ENCODE assay signal across 22 cellular contexts in genomic region chr15:87609909-87610308, GRCh38.
DNase-seq lines count a peak whose midpoint lies in the region; ATAC-seq and TF ChIP-seq lines count a peak whose summit lies in the region.
"Had no signal": no experiment of that assay in that cellular context is flagged by ENCODE, and none has a peak within 500 bp of the region (broad histone marks: within the 10 kb centered on the region; RNA-seq: fewer than 3 reads in every experiment).

No MANE protein-coding gene starts in this region.

- DNase-seq in SK-N-SH (no peak), brain microvascular endothelial cell (no peak), right atrium auricular region (ENCODE audit: low spot score) (no peak), aorta (no peak), H4 (ENCODE audit: low spot score) (no peak)
- no peak for DNase-seq in activated CD8-positive, alpha-beta memory T cell treated with anti-CD3 and anti-CD28 coated beads, Interleukin-2, amount 50 U/mL, for 4 hours
- DNase-seq: 8988T; activated CD4-positive, alpha-beta T cell treated with anti-CD3 and anti-CD28 coated beads for 4 hours; activated gamma-delta T cell treated with Interleukin-2 at 50 U/mL for 16 hours; cortex of kidney; DMS53; H9; Kasumi-1; NCI-H146; NCI-H2227 treated with DMSO at 0.1 percent for 48 hours; nephron progenitor cell; SIG-M5; stimulated activated CD4-positive, alpha-beta T cell treated with anti-CD3 and anti-CD28 coated beads, Interleukin-15, amount 100 ng/mL, for 24 hours; stimulated activated naive B cell treated with anti-CD40 and anti-IgM and Interleukin-4, amounts not matched to agents 10 μg/mL and 1 μg/mL and 100 μg/mL, for 72 hours had no signal

- 72% methylated on average over 4 of the region's 4 CpGs for WGBS in SK-N-SH (ENCODE audit: low lambda C conversion rate)
- WGBS in aorta, 2 donors = 11 to 17% methylated on average over 4 of the region's 4 CpGs

- no peak overlapping the region for H3K27ac ChIP-seq in SK-N-SH (ENCODE audit: low read depth in 2 of 2, low read length in 1 of 2)
- H3K27ac ChIP-seq in brain microvascular endothelial cell = peak overlapping the region; percentile 71
- peak overlapping the region; percentile 22 to 68 for H3K27ac ChIP-seq in right atrium auricular region
- H3K27ac ChIP-seq in aorta (ENCODE audit: low read depth in 1 of 2, low read length in 2 of 2) = peak overlapping the region; percentile 67 to 93

- H3K4me3 ChIP-seq in SK-N-SH (ENCODE audit: low read depth in 2 of 2, low read length in 1 of 2) = no peak overlapping the region
- no peak overlapping the region for H3K4me3 ChIP-seq in brain microvascular endothelial cell (ENCODE audit: low read depth, low read length)
- no peak overlapping the region for H3K4me3 ChIP-seq in right atrium auricular region
- H3K4me3 ChIP-seq in aorta (ENCODE audit: low read length in 2 of 2) = no peak overlapping the region
- H3K4me3 ChIP-seq: tibial nerve had no signal

- in situ Hi-C loops in brain microvascular endothelial cell (cut with HindIII; ENCODE audit: low pct_ligation_motif_present, low sequenced_read_pairs) = no loop called here

- POLR2A ChIA-PET in SK-N-SH (lab: Yijun Ruan, JAX) = no interaction called here

- peak; percentile 25; the same call in 2 of the 3 replicates for ATAC-seq in SK-N-SH treated with all-trans-retinoic acid at 6 μM for 48 hours
- peak; percentile 54 for ATAC-seq in aorta (ENCODE audit: low FRiP score)
- ATAC-seq in GM19328 (IDR thresholded peaks at IDR 0.05; ENCODE audit: unreplicated experiment) = no peak
- ATAC-seq: stimulated activated naive B cell treated with anti-CD40 and anti-IgM and Interleukin-4, amounts not matched to agents 10 μg/mL and 1 μg/mL and 100 μg/mL, for 72 hours had no signal

- H3K27me3 ChIP-seq in SK-N-SH (ENCODE audit: insufficient read depth) (no peaks in the 10 kb centered on the region), brain microvascular endothelial cell (replicated peaks) (no peaks in the 10 kb centered on the region), right atrium auricular region (no peaks in the 10 kb centered on the region), aorta (ENCODE audit: control insufficient read depth in 1 of 2, insufficient read depth in 2 of 2, low read length in 1 of 2) (no peaks in the 10 kb centered on the region)
- H3K27me3 ChIP-seq: tibial nerve had no signal

- H4K20me1 ChIP-seq in SK-N-SH (ENCODE audit: insufficient read depth) = no peaks in the 10 kb centered on the region

- no peak for TF ChIP-seq RAD21 in SK-N-SH (IDR thresholded peaks at IDR 0.05; ENCODE audit: low read length)

- no peaks in the 10 kb centered on the region for H3K9me2 ChIP-seq in SK-N-SH

- TF ChIP-seq CTCF in SK-N-SH (IDR thresholded peaks at IDR 0.05) = no peak
- no peak for TF ChIP-seq CTCF in brain microvascular endothelial cell (IDR thresholded peaks at IDR 0.05; ENCODE audit: low read depth, low read length, missing control alignments)
- no peak for TF ChIP-seq CTCF in right atrium auricular region (IDR thresholded peaks at IDR 0.05)

- CTCF ChIA-PET in SK-N-SH (lab: Yijun Ruan, JAX) = no interaction called here

- TF ChIP-seq EP300 in SK-N-SH (IDR thresholded peaks at IDR 0.05; ENCODE audit: borderline replicate concordance in 1 of 2, low read depth in 1 of 2, low read length in 1 of 2) = no peak

- no peak overlapping the region for H2AFZ ChIP-seq in SK-N-SH (ENCODE audit: low read depth)

- no peaks in the 10 kb centered on the region for H3K79me2 ChIP-seq in SK-N-SH (ENCODE audit: insufficient read depth)

- H3K9me3 ChIP-seq in SK-N-SH (no peaks in the 10 kb centered on the region), right atrium auricular region (no peaks in the 10 kb centered on the region), aorta (ENCODE audit: control insufficient read depth, low read length) (no peaks in the 10 kb centered on the region)
- H3K9me3 ChIP-seq: tibial nerve had no signal

- intact Hi-C loops in aorta (cut with DNase I) = loop anchor here (5.0 to 10.0 kb wide), 3 partner anchors 118 to 515 kb away; no protein-coding TSS in a partner anchor

- H3K4me2 ChIP-seq in SK-N-SH = no peak overlapping the region

- H3K36me3 ChIP-seq in SK-N-SH (replicated peaks in 1 of 2; ENCODE audit: control insufficient read depth in 1 of 2, insufficient read depth in 2 of 2, low read length in 1 of 2) (no peaks in the 10 kb centered on the region), brain microvascular endothelial cell (replicated peaks) (no peaks in the 10 kb centered on the region), right atrium auricular region (no peaks in the 10 kb centered on the region), aorta (ENCODE audit: control insufficient read depth in 1 of 2, insufficient read depth in 2 of 2, low read length in 1 of 2) (no peaks in the 10 kb centered on the region)
- H3K36me3 ChIP-seq: tibial nerve had no signal

- no peak overlapping the region for H3K9ac ChIP-seq in SK-N-SH

- no peaks in the 10 kb centered on the region for H3K4me1 ChIP-seq in SK-N-SH (ENCODE audit: control insufficient read depth in 1 of 2, insufficient read depth in 2 of 2, low read depth in 1 of 2, low read length in 1 of 2)
- H3K4me1 ChIP-seq in right atrium auricular region = peaks cover 0 to 14% of the 10 kb centered on the region in 2 donors
- H3K4me1 ChIP-seq in aorta (ENCODE audit: control insufficient read depth in 1 of 2, insufficient read depth in 2 of 2, low read length in 2 of 2) = peaks cover 5 to 9% of the 10 kb centered on the region in 2 donors

- no peaks in the 10 kb centered on the region for H3F3A ChIP-seq in SK-N-SH (replicated peaks; ENCODE audit: insufficient read depth)

TF ChIP-seq in SK-N-SH treated with all-trans-retinoic acid at 6 μM for 48 hours, 23 proteins besides CTCF, POLR2A, EP300 and RAD21 (continues in another document):
- TF ChIP-seq TSHZ2 (CRISPR knock-in tag; IDR thresholded peaks at IDR 0.05) (no peak), RARB (CRISPR knock-in tag; IDR thresholded peaks at IDR 0.05) (no peak), ZNF8 (CRISPR knock-in tag; IDR thresholded peaks at IDR 0.05) (no peak), GLIS3 (CRISPR knock-in tag; IDR thresholded peaks at IDR 0.05) (no peak), ZFP30 (CRISPR knock-in tag; IDR thresholded peaks at IDR 0.05) (no peak)

TF ChIP-seq in SK-N-SH, 30 proteins besides CTCF, POLR2A, EP300 and RAD21:
- TF ChIP-seq FOSL2 (IDR thresholded peaks at IDR 0.05; ENCODE audit: borderline replicate concordance, low read depth) = no peak
- no peak for TF ChIP-seq ELF1 (IDR thresholded peaks at IDR 0.05)
- TF ChIP-seq SMC3 (IDR thresholded peaks at IDR 0.05; ENCODE audit: low read depth, low read length) = no peak
- TF ChIP-seq RFX5 (IDR thresholded peaks at IDR 0.05; ENCODE audit: low read length) = no peak
- TF ChIP-seq CHD2 (IDR thresholded peaks at IDR 0.05; ENCODE audit: low read length, partially characterized antibody) = no peak
- no peak for TF ChIP-seq GABPA (IDR thresholded peaks at IDR 0.05; ENCODE audit: low read depth)
- TF ChIP-seq JUND (IDR thresholded peaks at IDR 0.05) = no peak
- TF ChIP-seq RXRA (IDR thresholded peaks at IDR 0.05; ENCODE audit: borderline replicate concordance, low read depth) = no peak
- TF ChIP-seq TEAD4 (IDR thresholded peaks at IDR 0.05; ENCODE audit: borderline replicate concordance, insufficient read depth) = no peak

Comparison
In these comparisons a context has a peak if more than half of its experiments do, and no peak if none do; other contexts are left out.
1. H3K27ac ChIP-seq: peak in brain microvascular endothelial cell (single experiment), right atrium auricular region (2 of 2) and aorta (2 of 2); none in SK-N-SH (0 of 2).